12 cellular contexts compared by ENCODE assay signal in genomic region chr5:151251621-151252020, GRCh38. TPM values are rescaled to one million over a fixed set of nuclear protein-coding genes. Genes with fewer than 3 reads are reported as not detected.
DNase-seq lines count a peak whose midpoint lies in the region; ATAC-seq and TF ChIP-seq lines count a peak whose summit lies in the region.
"Had no signal": no experiment of that assay in that cellular context is flagged by ENCODE, and none has a peak within 500 bp of the region (broad histone marks: within the 10 kb centered on the region; RNA-seq: fewer than 3 reads in every experiment).

No MANE protein-coding gene starts in this region.

- no peaks in the 10 kb centered on the region for H3K4me1 ChIP-seq in IMR-90 (ENCODE audit: control insufficient read depth, insufficient read depth, low read length)

- H3K9me1 ChIP-seq in IMR-90 (ENCODE audit: insufficient read depth, low read length): peaks cover 3% of the 10 kb centered on the region; the same call in 1 of the 2 replicates

- H2BK120ac ChIP-seq in IMR-90 (ENCODE audit: low read depth, low read length): no peak overlapping the region

- peaks cover 0 to 5% of the 10 kb centered on the region in 2 experiments; a peak in 2 of 4 replicates for H3K79me1 ChIP-seq in IMR-90 (ENCODE audit: low read depth in 1 of 2, low read length in 2 of 2)

- no peaks in the 10 kb centered on the region for H3K27me3 ChIP-seq in CD4-positive, alpha-beta T cell (ENCODE audit: control insufficient read depth, insufficient read depth, low read length)
- peaks cover 17% of the 10 kb centered on the region for H3K27me3 ChIP-seq in IMR-90 (ENCODE audit: control insufficient read depth, insufficient read depth, low read length)
- H3K27me3 ChIP-seq: adrenal gland, dorsolateral prefrontal cortex had no signal

- 0 out of 2 replicates have a peak overlapping the region, but pooled peaks have one; percentile 59 for H3K23ac ChIP-seq in IMR-90 (ENCODE audit: low read depth, low read length)

- peaks cover 56% of the 10 kb centered on the region for H3K4me1 Mint-ChIP-seq in CD4-positive, alpha-beta T cell (ENCODE audit: low read depth)
- peaks cover 24% of the 10 kb centered on the region for H3K4me1 Mint-ChIP-seq in activated naive CD8-positive, alpha-beta T cell treated with anti-CD3 and anti-CD28 coated beads, Interleukin-2, amount 10 ng/mL, durations not matched to agents 7 days and 5 days
- H3K4me1 Mint-ChIP-seq in nephron: peaks cover 8% of the 10 kb centered on the region

- no peak overlapping the region for H3K56ac ChIP-seq in IMR-90 (ENCODE audit: extremely low read depth, insufficient read depth, low read length)

- H3K14ac ChIP-seq in IMR-90 (replicated peaks; ENCODE audit: low read depth, low read length): no peak overlapping the region

- no peak overlapping the region for H4K8ac ChIP-seq in IMR-90 (ENCODE audit: low read depth in 2 of 2, low read length in 2 of 2)

- H3K27ac Mint-ChIP-seq in CD4-positive, alpha-beta T cell: peak overlapping the region; percentile 92
- H3K27ac Mint-ChIP-seq in activated naive CD8-positive, alpha-beta T cell treated with anti-CD3 and anti-CD28 coated beads, Interleukin-2, amount 10 ng/mL, durations not matched to agents 7 days and 5 days: peak overlapping the region; percentile 96
- H3K27ac Mint-ChIP-seq in nephron: no peak overlapping the region

- BruUV-seq in IMR-90 (replicated peaks; lab: Mats Ljungman, UMichigan): no TSS peak

- no peaks in the 10 kb centered on the region for H3K9me3 Mint-ChIP-seq in CD4-positive, alpha-beta T cell
- H3K9me3 Mint-ChIP-seq in activated naive CD8-positive, alpha-beta T cell treated with anti-CD3 and anti-CD28 coated beads, Interleukin-2, amount 10 ng/mL, durations not matched to agents 7 days and 5 days: no peaks in the 10 kb centered on the region
- H3K9me3 Mint-ChIP-seq in nephron: no peaks in the 10 kb centered on the region

- no CpG with 5 or more reads among the region's 4 CpGs for WGBS in IMR-90 (ENCODE audit: extremely low coverage in 2 of 2, insufficient read length in 1 of 2), 2 experiments

- H3K18ac ChIP-seq in IMR-90 (ENCODE audit: low read depth, low read length): no peak overlapping the region

- intact Hi-C loops in CD4-positive, alpha-beta T cell (cut with DNase I, micrococcal nuclease): loop anchor here (1.0 to 10.0 kb wide), 10 partner anchors 27 to 1697 kb away; partner anchors contain the start of genes ANXA6 (in 1 of the 2), ATOX1 (in 1 of the 2), CCDC69 (in 1 of the 2) and CSNK1A1 (in 1 of the 2)
- intact Hi-C loops in IMR-90 (cut with micrococcal nuclease): loop anchor here (2.0 to 5.0 kb wide), 2 partner anchors 449 to 521 kb away; no protein-coding TSS in a partner anchor

- dilution Hi-C loops in IMR-90 (cut with HindIII; ENCODE audit: low sequenced_read_pairs, unreplicated experiment): no loop called here

- TF ChIP-seq POLR2A in IMR-90 (IDR thresholded peaks at IDR 0.05; ENCODE audit: low read depth, low read length): no peak

- no peaks in the 10 kb centered on the region for H3K36me3 ChIP-seq in IMR-90 (ENCODE audit: control insufficient read depth, insufficient read depth, low read length)
- H3K36me3 ChIP-seq: adrenal gland had no signal

- CTCF ChIA-PET in CD4-positive, alpha-beta T cell (lab: Charles Lee): interaction anchor here (1.1 to 1.4 kb wide), 2 partner anchors 87 to 136 kb away, joined by 3 read pairs; no protein-coding TSS in a partner anchor
- CTCF ChIA-PET in IMR-90 (lab: Yijun Ruan, JAX): interaction anchor here (0.5 to 2.0 kb wide), 3 partner anchors 13 to 691 kb away, joined by 3 to 8 read pairs (median 3); partner anchors contain the start of gene SMIM3

- H2BK15ac ChIP-seq in IMR-90 (ENCODE audit: low read depth, low read length): no peak overlapping the region

- H3K4me3 ChIP-seq in IMR-90 (ENCODE audit: insufficient read depth, low read depth, low read length): no peak overlapping the region

- no peaks in the 10 kb centered on the region for H4K20me1 ChIP-seq in IMR-90 (ENCODE audit: insufficient read depth, low read length)

- H2AFZ ChIP-seq in IMR-90 (replicated peaks; ENCODE audit: low read length, poor library complexity): no peak overlapping the region

- no peaks in the 10 kb centered on the region for H3K9me3 ChIP-seq in CD4-positive, alpha-beta T cell (ENCODE audit: control insufficient read depth, low read length)
- H3K9me3 ChIP-seq in IMR-90 (ENCODE audit: control insufficient read depth, insufficient read depth, low read length): no peaks in the 10 kb centered on the region
- H3K9me3 ChIP-seq: adrenal gland had no signal

- no peak for ATAC-seq in CD4-positive, alpha-beta T cell (ENCODE audit: poor library complexity)
- ATAC-seq in IMR-90 (ENCODE audit: low read depth): no peak
- ATAC-seq in activated naive CD8-positive, alpha-beta T cell treated with anti-CD3 and anti-CD28 coated beads, Interleukin-2, amount 10 ng/mL, durations not matched to agents 7 days and 5 days (ENCODE audit: low read depth): no peak
- ATAC-seq in HG03354 (IDR thresholded peaks at IDR 0.05; ENCODE audit: poor library complexity, severe bottlenecking, unreplicated experiment): no peak

- no peak overlapping the region for H3K9ac ChIP-seq in IMR-90 (ENCODE audit: low read depth, low read length)

- TF ChIP-seq RAD21 in IMR-90 (IDR thresholded peaks at IDR 0.05; ENCODE audit: low read length): no peak

- POLR2A ChIA-PET in CD4-positive, alpha-beta T cell (lab: Charles Lee): interaction anchor here (0.8 to 3.5 kb wide), 11 partner anchors 13 to 170 kb away, joined by 4 to 41 read pairs (median 7); partner anchors contain the start of genes CCDC69 and TNIP1
- POLR2A ChIA-PET in IMR-90 (lab: Charles Lee; ENCODE audit: unreplicated experiment): no interaction called here
- POLR2A ChIA-PET in activated naive CD8-positive, alpha-beta T cell treated with anti-CD3 and anti-CD28 coated beads, Interleukin-2, amount 10 ng/mL, durations not matched to agents 7 days and 5 days (lab: Charles Lee): interaction anchor here (1.0 to 2.7 kb wide), 9 partner anchors 28 to 550 kb away, joined by 3 to 31 read pairs (median 8); partner anchors contain the start of genes CCDC69 and RBM22

- no peak overlapping the region for H3K4ac ChIP-seq in IMR-90 (ENCODE audit: low read depth, low read length)

- H3K4me3 Mint-ChIP-seq in CD4-positive, alpha-beta T cell: peak overlapping the region; percentile 88
- H3K4me3 Mint-ChIP-seq in activated naive CD8-positive, alpha-beta T cell treated with anti-CD3 and anti-CD28 coated beads, Interleukin-2, amount 10 ng/mL, durations not matched to agents 7 days and 5 days: peak overlapping the region; percentile 58
- peak overlapping the region; percentile 83 to 84 (median 83) for H3K4me3 Mint-ChIP-seq in nephron

- no peak overlapping the region for H3K4me2 ChIP-seq in IMR-90 (ENCODE audit: low read depth, low read length)

- H2BK20ac ChIP-seq in IMR-90 (ENCODE audit: low read depth, low read length): no peak overlapping the region

- no peak overlapping the region for H2AK9ac ChIP-seq in IMR-90 (replicated peaks; ENCODE audit: low read depth, low read length, poor library complexity)

- in situ Hi-C loops in IMR-90 (cut with MboI; ENCODE audit: low sequenced_read_pairs): no loop called here

- H2BK5ac ChIP-seq in IMR-90 (ENCODE audit: low read depth, low read length, poor library complexity, severe bottlenecking): no peak overlapping the region

- H4K91ac ChIP-seq in IMR-90 (ENCODE audit: insufficient read depth, low read depth, low read length): no peak overlapping the region

- no peak for TF ChIP-seq CTCF in CD4-positive, alpha-beta T cell (IDR thresholded peaks at IDR 0.05)
- TF ChIP-seq CTCF in IMR-90 (conservative IDR thresholded peaks at IDR 0.05; ENCODE audit: low read depth, low read length): no peak
- TF ChIP-seq CTCF in nephron (IDR thresholded peaks at IDR 0.05; ENCODE audit: unreplicated experiment in 3 of 3): no peak

- H3K27ac ChIP-seq in CD4-positive, alpha-beta T cell (ENCODE audit: low read depth, low read length): peak overlapping the region; percentile 68
- no peak overlapping the region for H3K27ac ChIP-seq in IMR-90 (ENCODE audit: insufficient read depth, low read length)

- no peak overlapping the region for H4K5ac ChIP-seq in IMR-90 (ENCODE audit: low read depth, low read length)

- no peak for DNase-seq in CD4-positive, alpha-beta T cell
- no peak for DNase-seq in IMR-90
- DNase-seq in activated naive CD8-positive, alpha-beta T cell treated with anti-CD3 and anti-CD28 coated beads, Interleukin-2, amount 10 ng/mL, durations not matched to agents 7 days and 5 days: no peak
- DNase-seq in NCI-H2171 (lab: John Stamatoyannopoulos, UW): no peak
- no peak for DNase-seq in AG08395 (ENCODE audit: low spot score)
- DNase-seq in dermis blood vessel endothelial cell: no peak
- DNase-seq: adrenal gland, foreskin melanocyte, kidney glomerular epithelial cell had no signal

- H3K27me3 Mint-ChIP-seq in CD4-positive, alpha-beta T cell: no peaks in the 10 kb centered on the region
- H3K27me3 Mint-ChIP-seq in activated naive CD8-positive, alpha-beta T cell treated with anti-CD3 and anti-CD28 coated beads, Interleukin-2, amount 10 ng/mL, durations not matched to agents 7 days and 5 days: no peaks in the 10 kb centered on the region
- H3K27me3 Mint-ChIP-seq in nephron (ENCODE audit: low read depth): peaks cover 5% of the 10 kb centered on the region

- no peak overlapping the region for H2AK5ac ChIP-seq in IMR-90 (ENCODE audit: low read depth, low read length)

- no peaks in the 10 kb centered on the region for H3K36me3 Mint-ChIP-seq in CD4-positive, alpha-beta T cell (ENCODE audit: low read depth)
- H3K36me3 Mint-ChIP-seq in activated naive CD8-positive, alpha-beta T cell treated with anti-CD3 and anti-CD28 coated beads, Interleukin-2, amount 10 ng/mL, durations not matched to agents 7 days and 5 days: peaks cover 2% of the 10 kb centered on the region
- no peaks in the 10 kb centered on the region for H3K36me3 Mint-ChIP-seq in nephron (ENCODE audit: low read depth)

RNA-seq across cellular contexts. Expression of gene GM2A, which starts 1.4 kb away (rescaled TPM):
- 1 to 10 TPM; 3.1 to 4.1 TPM for total RNA-seq in CD4-positive, alpha-beta T cell
- total RNA-seq in IMR-90 (2012; rRNA removed) (18.5 and 18.6 TPM in 2 replicates), dermis blood vessel endothelial cell (15.5 and 18.0 TPM in 2 replicates)
- 12.8 and 13.8 TPM in 2 replicates for polyA plus RNA-seq in IMR-90 (2012; rRNA removed)
- polyA plus RNA-seq in IMR-90 (2012; cell fraction: cytosol; rRNA removed): 8.0 and 9.9 TPM in 2 replicates
- polyA plus RNA-seq in IMR-90 (2012; cell fraction: nucleus; rRNA removed; ENCODE audit: low replicate concordance): 2.0 and 3.1 TPM in 2 replicates
- total RNA-seq in activated naive CD8-positive, alpha-beta T cell treated with anti-CD3 and anti-CD28 coated beads, Interleukin-2, amount 10 ng/mL, durations not matched to agents 7 days and 5 days: 10 to 100 TPM; 19.3 to 20.6 TPM

RNA-seq across cellular contexts. Expression of gene CCDC69, which starts 27.7 kb away (rescaled TPM):
- 10 to 100 TPM; 68.0 to 68.9 TPM for total RNA-seq in CD4-positive, alpha-beta T cell
- 0.36 and 0.56 TPM in 2 replicates for total RNA-seq in IMR-90 (2012; rRNA removed)
- polyA plus RNA-seq in IMR-90 (2012; rRNA removed): 0.36 and 0.48 TPM in 2 replicates
- polyA plus RNA-seq in IMR-90 (2012; cell fraction: cytosol; rRNA removed): 0.25 and 0.31 TPM in 2 replicates
- polyA plus RNA-seq in IMR-90 (2012; cell fraction: nucleus; rRNA removed; ENCODE audit: low replicate concordance): 0.11 and 0.24 TPM in 2 replicates
- 100 to 1,000 TPM; 108 to 110 TPM for total RNA-seq in activated naive CD8-positive, alpha-beta T cell treated with anti-CD3 and anti-CD28 coated beads, Interleukin-2, amount 10 ng/mL, durations not matched to agents 7 days and 5 days
- 5.4 and 5.6 TPM in 2 replicates for total RNA-seq in dermis blood vessel endothelial cell

RNA-seq across cellular contexts. Expression of gene SLC36A3, which starts 51.9 kb away (rescaled TPM):
- total RNA-seq in CD4-positive, alpha-beta T cell: not detected
- not detected in 2 replicates for total RNA-seq in IMR-90 (2012; rRNA removed)
- not detected in 2 replicates for polyA plus RNA-seq in IMR-90 (2012; rRNA removed)
- polyA plus RNA-seq in IMR-90 (2012; cell fraction: cytosol; rRNA removed): not detected in 2 replicates
- not detected in 2 replicates for polyA plus RNA-seq in IMR-90 (2012; cell fraction: nucleus; rRNA removed; ENCODE audit: low replicate concordance)
- total RNA-seq in activated naive CD8-positive, alpha-beta T cell treated with anti-CD3 and anti-CD28 coated beads, Interleukin-2, amount 10 ng/mL, durations not matched to agents 7 days and 5 days: not detected
- total RNA-seq in dermis blood vessel endothelial cell: not detected in 2 replicates
- total RNA-seq: adrenal gland, dorsolateral prefrontal cortex had no signal
- polyA plus RNA-seq: adrenal gland had no signal

Comparison
In these comparisons a context has a peak if more than half of its experiments do, and no peak if none do; other contexts are left out.
1. H3K27ac Mint-ChIP-seq: peak in CD4-positive, alpha-beta T cell (single experiment) and activated naive CD8-positive, alpha-beta T cell treated with anti-CD3 and anti-CD28 coated beads, Interleukin-2, amount 10 ng/mL, durations not matched to agents 7 days and 5 days (single experiment); none in nephron (0 of 3).
2. RNA of gene CCDC69, which starts 27.7 kb away (total RNA-seq): 108 to 110 TPM in activated naive CD8-positive, alpha-beta T cell treated with anti-CD3 and anti-CD28 coated beads, Interleukin-2, amount 10 ng/mL, durations not matched to agents 7 days and 5 days and 68.0 to 68.9 TPM in CD4-positive, alpha-beta T cell; 5.4 to 5.6 TPM in dermis blood vessel endothelial cell and 0.36 to 0.56 TPM in IMR-90; every median in the first group is over 10 times any median in the second.
3. Peak in every context shown above with its lines, with median percentiles within 50 percentile points of each other: H3K4me3 Mint-ChIP-seq.